1 cellular context compared by ENCODE assay signal in the genomic region with DNA sequence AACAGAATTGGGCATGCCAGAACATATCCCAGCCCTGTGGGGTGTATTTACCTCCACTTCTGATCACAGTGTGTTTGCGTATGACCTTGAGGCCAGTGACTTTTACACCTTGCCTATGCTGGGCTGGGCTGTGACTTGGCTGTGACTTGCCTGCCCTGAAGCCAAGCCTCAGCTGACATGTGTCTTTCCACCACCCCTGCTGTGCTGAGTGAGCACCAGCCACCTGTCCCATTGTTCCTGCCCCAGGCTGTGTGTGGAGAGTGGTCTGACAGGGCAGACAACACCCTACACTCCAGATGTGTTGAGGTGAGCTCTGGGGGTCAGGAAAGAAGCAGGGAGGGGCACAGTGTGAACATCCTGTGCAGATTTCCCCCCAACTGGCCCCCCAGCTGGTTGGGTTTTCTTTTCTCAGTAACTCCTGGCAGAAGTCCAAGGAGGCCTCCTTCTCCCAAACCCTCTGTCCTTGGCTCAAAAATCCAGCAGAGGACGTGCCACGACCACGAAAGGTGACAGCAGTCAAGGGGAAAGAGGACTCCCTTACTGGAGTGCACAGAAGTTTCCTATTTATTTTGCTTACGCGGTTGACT.
A peak's percentile ranks its signal among the peaks of the same experiment; 100 is the strongest.
TF ChIP-seq lines count a peak whose summit lies in the region.

No MANE protein-coding gene starts in this region.

TF ChIP-seq in K562, 482 proteins besides CTCF, POLR2A, EP300 and RAD21 (continued from another document):
- TF ChIP-seq, protein P1, sequence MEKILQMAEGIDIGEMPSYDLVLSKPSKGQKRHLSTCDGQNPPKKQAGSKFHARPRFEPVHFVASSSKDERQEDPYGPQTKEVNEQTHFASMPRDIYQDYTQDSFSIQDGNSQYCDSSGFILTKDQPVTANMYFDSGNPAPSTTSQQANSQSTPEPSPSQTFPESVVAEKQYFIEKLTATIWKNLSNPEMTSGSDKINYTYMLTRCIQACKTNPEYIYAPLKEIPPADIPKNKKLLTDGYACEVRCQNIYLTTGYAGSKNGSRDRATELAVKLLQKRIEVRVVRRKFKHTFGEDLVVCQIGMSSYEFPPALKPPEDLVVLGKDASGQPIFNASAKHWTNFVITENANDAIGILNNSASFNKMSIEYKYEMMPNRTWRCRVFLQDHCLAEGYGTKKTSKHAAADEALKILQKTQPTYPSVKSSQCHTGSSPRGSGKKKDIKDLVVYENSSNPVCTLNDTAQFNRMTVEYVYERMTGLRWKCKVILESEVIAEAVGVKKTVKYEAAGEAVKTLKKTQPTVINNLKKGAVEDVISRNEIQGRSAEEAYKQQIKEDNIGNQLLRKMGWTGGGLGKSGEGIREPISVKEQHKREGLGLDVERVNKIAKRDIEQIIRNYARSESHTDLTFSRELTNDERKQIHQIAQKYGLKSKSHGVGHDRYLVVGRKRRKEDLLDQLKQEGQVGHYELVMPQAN (IDR thresholded peaks at IDR 0.05; ENCODE audit: borderline replicate concordance), result no peak
- no peak for TF ChIP-seq ZNF766 (CRISPR knock-in tag; conservative IDR thresholded peaks at IDR 0.05)
- TF ChIP-seq, protein P2, sequence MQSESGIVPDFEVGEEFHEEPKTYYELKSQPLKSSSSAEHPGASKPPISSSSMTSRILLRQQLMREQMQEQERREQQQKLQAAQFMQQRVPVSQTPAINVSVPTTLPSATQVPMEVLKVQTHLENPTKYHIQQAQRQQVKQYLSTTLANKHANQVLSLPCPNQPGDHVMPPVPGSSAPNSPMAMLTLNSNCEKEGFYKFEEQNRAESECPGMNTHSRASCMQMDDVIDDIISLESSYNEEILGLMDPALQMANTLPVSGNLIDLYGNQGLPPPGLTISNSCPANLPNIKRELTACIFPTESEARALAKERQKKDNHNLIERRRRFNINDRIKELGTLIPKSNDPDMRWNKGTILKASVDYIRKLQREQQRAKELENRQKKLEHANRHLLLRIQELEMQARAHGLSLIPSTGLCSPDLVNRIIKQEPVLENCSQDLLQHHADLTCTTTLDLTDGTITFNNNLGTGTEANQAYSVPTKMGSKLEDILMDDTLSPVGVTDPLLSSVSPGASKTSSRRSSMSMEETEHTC (IDR thresholded peaks at IDR 0.05), result no peak
- no peak for TF ChIP-seq KLF1 (tag; IDR thresholded peaks at IDR 0.05)
- TF ChIP-seq, protein P3, sequence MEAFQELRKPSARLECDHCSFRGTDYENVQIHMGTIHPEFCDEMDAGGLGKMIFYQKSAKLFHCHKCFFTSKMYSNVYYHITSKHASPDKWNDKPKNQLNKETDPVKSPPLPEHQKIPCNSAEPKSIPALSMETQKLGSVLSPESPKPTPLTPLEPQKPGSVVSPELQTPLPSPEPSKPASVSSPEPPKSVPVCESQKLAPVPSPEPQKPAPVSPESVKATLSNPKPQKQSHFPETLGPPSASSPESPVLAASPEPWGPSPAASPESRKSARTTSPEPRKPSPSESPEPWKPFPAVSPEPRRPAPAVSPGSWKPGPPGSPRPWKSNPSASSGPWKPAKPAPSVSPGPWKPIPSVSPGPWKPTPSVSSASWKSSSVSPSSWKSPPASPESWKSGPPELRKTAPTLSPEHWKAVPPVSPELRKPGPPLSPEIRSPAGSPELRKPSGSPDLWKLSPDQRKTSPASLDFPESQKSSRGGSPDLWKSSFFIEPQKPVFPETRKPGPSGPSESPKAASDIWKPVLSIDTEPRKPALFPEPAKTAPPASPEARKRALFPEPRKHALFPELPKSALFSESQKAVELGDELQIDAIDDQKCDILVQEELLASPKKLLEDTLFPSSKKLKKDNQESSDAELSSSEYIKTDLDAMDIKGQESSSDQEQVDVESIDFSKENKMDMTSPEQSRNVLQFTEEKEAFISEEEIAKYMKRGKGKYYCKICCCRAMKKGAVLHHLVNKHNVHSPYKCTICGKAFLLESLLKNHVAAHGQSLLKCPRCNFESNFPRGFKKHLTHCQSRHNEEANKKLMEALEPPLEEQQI (IDR thresholded peaks at IDR 0.05), result no peak
- TF ChIP-seq, protein P4, sequence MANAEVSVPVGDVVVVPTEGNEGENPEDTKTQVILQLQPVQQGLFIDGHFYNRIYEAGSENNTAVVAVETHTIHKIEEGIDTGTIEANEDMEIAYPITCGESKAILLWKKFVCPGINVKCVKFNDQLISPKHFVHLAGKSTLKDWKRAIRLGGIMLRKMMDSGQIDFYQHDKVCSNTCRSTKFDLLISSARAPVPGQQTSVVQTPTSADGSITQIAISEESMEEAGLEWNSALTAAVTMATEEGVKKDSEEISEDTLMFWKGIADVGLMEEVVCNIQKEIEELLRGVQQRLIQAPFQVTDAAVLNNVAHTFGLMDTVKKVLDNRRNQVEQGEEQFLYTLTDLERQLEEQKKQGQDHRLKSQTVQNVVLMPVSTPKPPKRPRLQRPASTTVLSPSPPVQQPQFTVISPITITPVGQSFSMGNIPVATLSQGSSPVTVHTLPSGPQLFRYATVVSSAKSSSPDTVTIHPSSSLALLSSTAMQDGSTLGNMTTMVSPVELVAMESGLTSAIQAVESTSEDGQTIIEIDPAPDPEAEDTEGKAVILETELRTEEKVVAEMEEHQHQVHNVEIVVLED (CRISPR knock-in tag; IDR thresholded peaks at IDR 0.05), result no peak
- no peak for TF ChIP-seq EHMT2 (IDR thresholded peaks at IDR 0.05)
- TF ChIP-seq PCBP2 (IDR thresholded peaks at IDR 0.05; ENCODE audit: low read depth, low read length, poor library complexity, severe bottlenecking), result no peak
- no peak for TF ChIP-seq SRSF3 (IDR thresholded peaks at IDR 0.05; ENCODE audit: insufficient read depth, low read length)
- TF ChIP-seq, protein P5, sequence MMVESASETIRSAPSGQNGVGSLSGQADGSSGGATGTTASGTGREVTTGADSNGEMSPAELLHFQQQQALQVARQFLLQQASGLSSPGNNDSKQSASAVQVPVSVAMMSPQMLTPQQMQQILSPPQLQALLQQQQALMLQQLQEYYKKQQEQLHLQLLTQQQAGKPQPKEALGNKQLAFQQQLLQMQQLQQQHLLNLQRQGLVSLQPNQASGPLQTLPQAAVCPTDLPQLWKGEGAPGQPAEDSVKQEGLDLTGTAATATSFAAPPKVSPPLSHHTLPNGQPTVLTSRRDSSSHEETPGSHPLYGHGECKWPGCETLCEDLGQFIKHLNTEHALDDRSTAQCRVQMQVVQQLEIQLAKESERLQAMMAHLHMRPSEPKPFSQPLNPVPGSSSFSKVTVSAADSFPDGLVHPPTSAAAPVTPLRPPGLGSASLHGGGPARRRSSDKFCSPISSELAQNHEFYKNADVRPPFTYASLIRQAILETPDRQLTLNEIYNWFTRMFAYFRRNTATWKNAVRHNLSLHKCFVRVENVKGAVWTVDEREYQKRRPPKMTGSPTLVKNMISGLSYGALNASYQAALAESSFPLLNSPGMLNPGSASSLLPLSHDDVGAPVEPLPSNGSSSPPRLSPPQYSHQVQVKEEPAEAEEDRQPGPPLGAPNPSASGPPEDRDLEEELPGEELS (CRISPR knock-in tag; IDR thresholded peaks at IDR 0.05; ENCODE audit: borderline replicate concordance), result no peak
- TF ChIP-seq, protein P6, sequence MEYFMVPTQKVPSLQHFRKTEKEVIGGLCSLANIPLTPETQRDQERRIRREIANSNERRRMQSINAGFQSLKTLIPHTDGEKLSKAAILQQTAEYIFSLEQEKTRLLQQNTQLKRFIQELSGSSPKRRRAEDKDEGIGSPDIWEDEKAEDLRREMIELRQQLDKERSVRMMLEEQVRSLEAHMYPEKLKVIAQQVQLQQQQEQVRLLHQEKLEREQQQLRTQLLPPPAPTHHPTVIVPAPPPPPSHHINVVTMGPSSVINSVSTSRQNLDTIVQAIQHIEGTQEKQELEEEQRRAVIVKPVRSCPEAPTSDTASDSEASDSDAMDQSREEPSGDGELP (CRISPR knock-in tag; IDR thresholded peaks at IDR 0.05; ENCODE audit: borderline replicate concordance), result peak; percentile 14; the same call in 1 of the 2 replicates
- TF ChIP-seq, protein P7, sequence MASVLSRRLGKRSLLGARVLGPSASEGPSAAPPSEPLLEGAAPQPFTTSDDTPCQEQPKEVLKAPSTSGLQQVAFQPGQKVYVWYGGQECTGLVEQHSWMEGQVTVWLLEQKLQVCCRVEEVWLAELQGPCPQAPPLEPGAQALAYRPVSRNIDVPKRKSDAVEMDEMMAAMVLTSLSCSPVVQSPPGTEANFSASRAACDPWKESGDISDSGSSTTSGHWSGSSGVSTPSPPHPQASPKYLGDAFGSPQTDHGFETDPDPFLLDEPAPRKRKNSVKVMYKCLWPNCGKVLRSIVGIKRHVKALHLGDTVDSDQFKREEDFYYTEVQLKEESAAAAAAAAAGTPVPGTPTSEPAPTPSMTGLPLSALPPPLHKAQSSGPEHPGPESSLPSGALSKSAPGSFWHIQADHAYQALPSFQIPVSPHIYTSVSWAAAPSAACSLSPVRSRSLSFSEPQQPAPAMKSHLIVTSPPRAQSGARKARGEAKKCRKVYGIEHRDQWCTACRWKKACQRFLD (CRISPR knock-in tag; IDR thresholded peaks at IDR 0.05), result no peak
- TF ChIP-seq ZNF184 (CRISPR knock-in tag; IDR thresholded peaks at IDR 0.05), result no peak
- TF ChIP-seq STAG1 (CRISPR knock-in tag; IDR thresholded peaks at IDR 0.05; ENCODE audit: borderline replicate concordance), result peak; percentile 35; the same call in 1 of the 2 replicates
- no peak for TF ChIP-seq SOX6 (IDR thresholded peaks at IDR 0.05)
- peak; percentile 32; the same call in 1 of the 2 replicates for TF ChIP-seq ZNF263 (CRISPR knock-in tag; IDR thresholded peaks at IDR 0.05; ENCODE audit: borderline replicate concordance)
- TF ChIP-seq, protein P8, sequence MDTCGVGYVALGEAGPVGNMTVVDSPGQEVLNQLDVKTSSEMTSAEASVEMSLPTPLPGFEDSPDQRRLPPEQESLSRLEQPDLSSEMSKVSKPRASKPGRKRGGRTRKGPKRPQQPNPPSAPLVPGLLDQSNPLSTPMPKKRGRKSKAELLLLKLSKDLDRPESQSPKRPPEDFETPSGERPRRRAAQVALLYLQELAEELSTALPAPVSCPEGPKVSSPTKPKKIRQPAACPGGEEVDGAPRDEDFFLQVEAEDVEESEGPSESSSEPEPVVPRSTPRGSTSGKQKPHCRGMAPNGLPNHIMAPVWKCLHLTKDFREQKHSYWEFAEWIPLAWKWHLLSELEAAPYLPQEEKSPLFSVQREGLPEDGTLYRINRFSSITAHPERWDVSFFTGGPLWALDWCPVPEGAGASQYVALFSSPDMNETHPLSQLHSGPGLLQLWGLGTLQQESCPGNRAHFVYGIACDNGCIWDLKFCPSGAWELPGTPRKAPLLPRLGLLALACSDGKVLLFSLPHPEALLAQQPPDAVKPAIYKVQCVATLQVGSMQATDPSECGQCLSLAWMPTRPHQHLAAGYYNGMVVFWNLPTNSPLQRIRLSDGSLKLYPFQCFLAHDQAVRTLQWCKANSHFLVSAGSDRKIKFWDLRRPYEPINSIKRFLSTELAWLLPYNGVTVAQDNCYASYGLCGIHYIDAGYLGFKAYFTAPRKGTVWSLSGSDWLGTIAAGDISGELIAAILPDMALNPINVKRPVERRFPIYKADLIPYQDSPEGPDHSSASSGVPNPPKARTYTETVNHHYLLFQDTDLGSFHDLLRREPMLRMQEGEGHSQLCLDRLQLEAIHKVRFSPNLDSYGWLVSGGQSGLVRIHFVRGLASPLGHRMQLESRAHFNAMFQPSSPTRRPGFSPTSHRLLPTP (IDR thresholded peaks at IDR 0.05; ENCODE audit: borderline replicate concordance, extremely low read depth, insufficient read length), result no peak
- TF ChIP-seq MEF2A (IDR thresholded peaks at IDR 0.05; ENCODE audit: control insufficient read depth, low read depth, low read length), result no peak
- TF ChIP-seq ZBTB8A (IDR thresholded peaks at IDR 0.05; ENCODE audit: partially characterized antibody), result no peak
- TF ChIP-seq NR1H2 (CRISPR knock-in tag; IDR thresholded peaks at IDR 0.05), result no peak
- TF ChIP-seq ZNF507 (tag; conservative IDR thresholded peaks at IDR 0.05), result no peak
- peak; percentile 97 for TF ChIP-seq NFIC (IDR thresholded peaks at IDR 0.05)
- TF ChIP-seq KDM1A (IDR thresholded peaks at IDR 0.05), result no peak
- TF ChIP-seq, protein P9, sequence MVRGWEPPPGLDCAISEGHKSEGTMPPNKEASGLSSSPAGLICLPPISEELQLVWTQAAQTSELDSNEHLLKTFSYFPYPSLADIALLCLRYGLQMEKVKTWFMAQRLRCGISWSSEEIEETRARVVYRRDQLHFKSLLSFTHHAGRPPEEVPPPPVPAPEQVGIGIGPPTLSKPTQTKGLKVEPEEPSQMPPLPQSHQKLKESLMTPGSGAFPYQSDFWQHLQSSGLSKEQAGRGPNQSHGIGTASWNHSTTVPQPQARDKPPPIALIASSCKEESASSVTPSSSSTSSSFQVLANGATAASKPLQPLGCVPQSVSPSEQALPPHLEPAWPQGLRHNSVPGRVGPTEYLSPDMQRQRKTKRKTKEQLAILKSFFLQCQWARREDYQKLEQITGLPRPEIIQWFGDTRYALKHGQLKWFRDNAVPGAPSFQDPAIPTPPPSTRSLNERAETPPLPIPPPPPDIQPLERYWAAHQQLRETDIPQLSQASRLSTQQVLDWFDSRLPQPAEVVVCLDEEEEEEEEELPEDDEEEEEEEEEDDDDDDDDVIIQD (CRISPR knock-in tag; IDR thresholded peaks at IDR 0.05), result no peak
- TF ChIP-seq JUN (IDR thresholded peaks at IDR 0.05; ENCODE audit: borderline replicate concordance, low read depth, low read length), result no peak
- TF ChIP-seq JUN (CRISPR knock-in tag; IDR thresholded peaks at IDR 0.05; ENCODE audit: borderline replicate concordance), result no peak
- no peak for TF ChIP-seq DACH1 (IDR thresholded peaks at IDR 0.05; ENCODE audit: partially characterized antibody)
- TF ChIP-seq GTF2F1 (IDR thresholded peaks at IDR 0.05; ENCODE audit: low read depth, low read length), result no peak
- TF ChIP-seq NBN (IDR thresholded peaks at IDR 0.05; ENCODE audit: low read depth), result no peak
- no peak for TF ChIP-seq ZNF23 (CRISPR knock-in tag; IDR thresholded peaks at IDR 0.05)
- no peak for TF ChIP-seq PRPF4 (IDR thresholded peaks at IDR 0.05; ENCODE audit: insufficient read depth, low read depth, low read length, poor library complexity, severe bottlenecking)
- TF ChIP-seq PHB (CRISPR knock-in tag; IDR thresholded peaks at IDR 0.05), result no peak
- TF ChIP-seq SMARCE1 (IDR thresholded peaks at IDR 0.05), result no peak
- TF ChIP-seq ZNF175 (CRISPR knock-in tag; IDR thresholded peaks at IDR 0.05; ENCODE audit: low read depth), result no peak
- TF ChIP-seq ILF3 (IDR thresholded peaks at IDR 0.05; ENCODE audit: borderline replicate concordance), result no peak
- no peak for TF ChIP-seq PHF20 (IDR thresholded peaks at IDR 0.05; ENCODE audit: partially characterized antibody)
- TF ChIP-seq, protein P10, sequence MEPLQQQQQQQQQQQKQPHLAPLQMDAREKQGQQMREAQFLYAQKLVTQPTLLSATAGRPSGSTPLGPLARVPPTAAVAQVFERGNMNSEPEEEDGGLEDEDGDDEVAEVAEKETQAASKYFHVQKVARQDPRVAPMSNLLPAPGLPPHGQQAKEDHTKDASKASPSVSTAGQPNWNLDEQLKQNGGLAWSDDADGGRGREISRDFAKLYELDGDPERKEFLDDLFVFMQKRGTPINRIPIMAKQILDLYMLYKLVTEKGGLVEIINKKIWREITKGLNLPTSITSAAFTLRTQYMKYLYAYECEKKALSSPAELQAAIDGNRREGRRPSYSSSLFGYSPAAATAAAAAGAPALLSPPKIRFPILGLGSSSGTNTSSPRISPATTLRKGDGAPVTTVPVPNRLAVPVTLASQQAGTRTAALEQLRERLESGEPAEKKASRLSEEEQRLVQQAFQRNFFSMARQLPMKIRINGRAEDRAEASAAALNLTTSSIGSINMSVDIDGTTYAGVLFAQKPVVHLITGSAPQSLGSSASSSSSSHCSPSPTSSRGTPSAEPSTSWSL (CRISPR knock-in tag; IDR thresholded peaks at IDR 0.05; ENCODE audit: borderline replicate concordance), result no peak
